In genomic region chr10:72098301-72099053, GRCh38 we compare ENCODE assay signal across 1 cellular context.
TF ChIP-seq lines count a peak whose summit lies in the region.

No MANE protein-coding gene starts in this region.

TF ChIP-seq in HepG2, 621 proteins besides CTCF, POLR2A, EP300 and RAD21 (continued from another document and continues in another):
- TF ChIP-seq ZBTB44 (CRISPR knock-in tag; IDR thresholded peaks at IDR 0.05) = no peak
- peak; percentile 79 for TF ChIP-seq KDM6A (CRISPR knock-in tag; IDR thresholded peaks at IDR 0.05; ENCODE audit: low read depth)
- TF ChIP-seq ZNF512 (CRISPR knock-in tag; IDR thresholded peaks at IDR 0.05) = no peak
- no peak for TF ChIP-seq ZNF407 (CRISPR knock-in tag; IDR thresholded peaks at IDR 0.05; ENCODE audit: not compliant biosample characterization)
- no peak for TF ChIP-seq ZNF337 (CRISPR knock-in tag; IDR thresholded peaks at IDR 0.05; ENCODE audit: borderline replicate concordance, low read depth)
- TF ChIP-seq ZNF503 (CRISPR knock-in tag; IDR thresholded peaks at IDR 0.05) = peak; percentile 93
- no peak for TF ChIP-seq IRX3 (CRISPR knock-in tag; IDR thresholded peaks at IDR 0.05; ENCODE audit: borderline replicate concordance, low read depth)
- peak in 1 of 2 experiments; percentile 56; a peak in 2 of 4 replicates for TF ChIP-seq KLF16 (CRISPR knock-in tag; IDR thresholded peaks at IDR 0.05)
- TF ChIP-seq NFKBIZ (CRISPR knock-in tag; IDR thresholded peaks at IDR 0.05) = peak; percentile 31; the same call in 1 of the 2 replicates
- TF ChIP-seq ZNF12 (CRISPR knock-in tag; IDR thresholded peaks at IDR 0.05) = no peak
- TF ChIP-seq ZNF382 (CRISPR knock-in tag; IDR thresholded peaks at IDR 0.05; ENCODE audit: borderline replicate concordance) = no peak
- TF ChIP-seq ZNF296 (CRISPR knock-in tag; conservative IDR thresholded peaks at IDR 0.05) = no peak
- TF ChIP-seq NR2F1 (CRISPR knock-in tag; IDR thresholded peaks at IDR 0.05) = peak; percentile 76 to 82
- no peak for TF ChIP-seq CCAR2 (optimal IDR thresholded peaks at IDR 0.05; ENCODE audit: low read depth, low read length)
- TF ChIP-seq HMG20A (CRISPR knock-in tag; IDR thresholded peaks at IDR 0.05; ENCODE audit: borderline replicate concordance) = peak; percentile 86; the same call in 1 of the 2 replicates
- TF ChIP-seq ZNF136 (CRISPR knock-in tag; IDR thresholded peaks at IDR 0.05; ENCODE audit: low read depth) = no peak
- peak; percentile 83 for TF ChIP-seq SMAD3 (CRISPR knock-in tag; IDR thresholded peaks at IDR 0.05)
- TF ChIP-seq ZEB1 (IDR thresholded peaks at IDR 0.05; ENCODE audit: insufficient replicate concordance, low read depth) = no peak
- TF ChIP-seq NFE2L1 (CRISPR knock-in tag; IDR thresholded peaks at IDR 0.05; ENCODE audit: borderline replicate concordance) = no peak
- TF ChIP-seq HNRNPUL1 (IDR thresholded peaks at IDR 0.05; ENCODE audit: low read depth, low read length) = no peak
- peak; percentile 64; the same call in 1 of the 2 replicates for TF ChIP-seq ZNF878 (CRISPR knock-in tag; IDR thresholded peaks at IDR 0.05)
- no peak for TF ChIP-seq ZNF160 (CRISPR knock-in tag; IDR thresholded peaks at IDR 0.05)
- no peak; the same call in 1 of the 2 replicates for TF ChIP-seq KDM2A (CRISPR knock-in tag; IDR thresholded peaks at IDR 0.05; ENCODE audit: borderline replicate concordance, low read depth)
- TF ChIP-seq HNF1B (CRISPR knock-in tag; IDR thresholded peaks at IDR 0.05) = peak; percentile 73; the same call in 1 of the 2 replicates
- no peak for TF ChIP-seq PAF1 (CRISPR knock-in tag; IDR thresholded peaks at IDR 0.05)
- peak; percentile 52 for TF ChIP-seq YY1 (IDR thresholded peaks at IDR 0.05; ENCODE audit: insufficient read depth, insufficient replicate concordance, low read depth, low read length)
- TF ChIP-seq ZSCAN25 (CRISPR knock-in tag; IDR thresholded peaks at IDR 0.05) = no peak; the same call in 1 of the 2 replicates
- no peak for TF ChIP-seq ZBTB8A (CRISPR knock-in tag; IDR thresholded peaks at IDR 0.05; ENCODE audit: borderline replicate concordance, low read depth)
- TF ChIP-seq U2AF1 (optimal IDR thresholded peaks at IDR 0.05; ENCODE audit: low read depth, low read length) = no peak
- TF ChIP-seq PATZ1 (CRISPR knock-in tag; IDR thresholded peaks at IDR 0.05) = peak; percentile 57
- no peak for TF ChIP-seq PAX8 (CRISPR knock-in tag; IDR thresholded peaks at IDR 0.05; ENCODE audit: borderline replicate concordance)
- peak; percentile 96 for TF ChIP-seq NCOA2 (CRISPR knock-in tag; IDR thresholded peaks at IDR 0.05)
- TF ChIP-seq JUND (CRISPR knock-in tag; IDR thresholded peaks at IDR 0.05) = peak; percentile 62; the same call in 1 of the 2 replicates
- peak; percentile 42; the same call in 1 of the 2 replicates for TF ChIP-seq ELF4 (CRISPR knock-in tag; IDR thresholded peaks at IDR 0.05; ENCODE audit: borderline replicate concordance)
- TF ChIP-seq ZBED4 (CRISPR knock-in tag; IDR thresholded peaks at IDR 0.05; ENCODE audit: borderline replicate concordance) = no peak
- no peak for TF ChIP-seq CREB3 (CRISPR knock-in tag; IDR thresholded peaks at IDR 0.05)
- peak; percentile 93 for TF ChIP-seq BCL6 (CRISPR knock-in tag; IDR thresholded peaks at IDR 0.05)
